8 cellular contexts compared by ENCODE assay signal in genomic region chr15:40693904-40694705, GRCh38. TPM values are rescaled to one million over a fixed set of nuclear protein-coding genes. Genes with fewer than 3 reads are reported as not detected.
DNase-seq lines count a peak whose midpoint lies in the region; ATAC-seq and TF ChIP-seq lines count a peak whose summit lies in the region.

No MANE protein-coding gene starts in this region.

- DNase-seq in HAP-1 (ENCODE audit: low spot score in 2 of 2) (no peak), foreskin keratinocyte (no peak), sigmoid colon (no peak), middle frontal gyrus (ENCODE audit: extremely low spot score, low spot score) (no peak), NCI-H345 treated with DMSO at 0.1 percent for 48 hours (lab: John Stamatoyannopoulos, UW; ENCODE audit: unreplicated experiment) (no peak), GM03348 (ENCODE audit: low spot score) (no peak)
- DNase-seq in T-helper 2 cell treated with Interferon-gamma antibody and Interleukin-4, amounts not matched to agents 5 μg/mL and 100 μg/mL, for 36 hours (ENCODE audit: low spot score): no peak

- 27 to 30% methylated on average over 32 of the region's 32 CpGs for WGBS in sigmoid colon, 2 donors

- TF ChIP-seq EP300 in sigmoid colon (IDR thresholded peaks at IDR 0.05): no peak

- H3K27me3 ChIP-seq in HAP-1 (ENCODE audit: low read depth) (no peaks in the 10 kb centered on the region), foreskin keratinocyte (no peaks in the 10 kb centered on the region), sigmoid colon (no peaks in the 10 kb centered on the region)

- peaks cover 13% of the 10 kb centered on the region for H3K4me1 ChIP-seq in HAP-1
- H3K4me1 ChIP-seq in foreskin keratinocyte: peaks cover 9% of the 10 kb centered on the region
- peaks cover 0 to 22% (median 20%) of the 10 kb centered on the region in 4 donors for H3K4me1 ChIP-seq in sigmoid colon

- peak overlapping the region; percentile 92 for H3K4me3 Mint-ChIP-seq in T-helper 2 cell treated with Interferon-gamma antibody and Interleukin-4, amounts not matched to agents 5 μg/mL and 100 μg/mL, for 36 hours

- H3K9me3 ChIP-seq in HAP-1: no peaks in the 10 kb centered on the region
- no peaks in the 10 kb centered on the region for H3K9me3 ChIP-seq in sigmoid colon

- H3K4me3 ChIP-seq in GM08714 (ENCODE audit: low read length) (peak overlapping the region; percentile 64), HAP-1 (peak overlapping the region; percentile 95), sigmoid colon (peak overlapping the region; percentile 69 to 89 (median 81))

- no peak for ATAC-seq in foreskin keratinocyte

- TF ChIP-seq CTCF in foreskin keratinocyte (conservative IDR thresholded peaks at IDR 0.05) (no peak), sigmoid colon (IDR thresholded peaks at IDR 0.05) (no peak)

- TF ChIP-seq POLR2A in sigmoid colon (IDR thresholded peaks at IDR 0.05): no peak

- no peaks in the 10 kb centered on the region for H3K27me3 Mint-ChIP-seq in T-helper 2 cell treated with Interferon-gamma antibody and Interleukin-4, amounts not matched to agents 5 μg/mL and 100 μg/mL, for 36 hours (ENCODE audit: low read depth)

- intact Hi-C loops in sigmoid colon (cut with DNase I): loop anchor here (2.0 kb wide), 1 partner anchor 61 kb away; the partner anchor contains the start of gene RMDN3

- H3K4me1 Mint-ChIP-seq in T-helper 2 cell treated with Interferon-gamma antibody and Interleukin-4, amounts not matched to agents 5 μg/mL and 100 μg/mL, for 36 hours (ENCODE audit: low read depth): peaks cover 28% of the 10 kb centered on the region

- no peaks in the 10 kb centered on the region for H3K9me3 Mint-ChIP-seq in T-helper 2 cell treated with Interferon-gamma antibody and Interleukin-4, amounts not matched to agents 5 μg/mL and 100 μg/mL, for 36 hours

- H3K36me3 Mint-ChIP-seq in T-helper 2 cell treated with Interferon-gamma antibody and Interleukin-4, amounts not matched to agents 5 μg/mL and 100 μg/mL, for 36 hours (ENCODE audit: low read depth): peaks cover 25% of the 10 kb centered on the region

- in situ Hi-C loops in HAP-1 (cut with MboI; ENCODE audit: low sequenced_read_pairs): no loop called here

- H3K27ac ChIP-seq in foreskin keratinocyte (peak overlapping the region; percentile 98), sigmoid colon (peak overlapping the region; percentile 96 to 100 (median 98))

- H3K36me3 ChIP-seq in HAP-1 (replicated peaks): peaks cover 7% of the 10 kb centered on the region
- H3K36me3 ChIP-seq in sigmoid colon: peaks cover 0 to 28% (median 0%) of the 10 kb centered on the region in 4 donors

- peak overlapping the region; percentile 100 for H3K27ac Mint-ChIP-seq in T-helper 2 cell treated with Interferon-gamma antibody and Interleukin-4, amounts not matched to agents 5 μg/mL and 100 μg/mL, for 36 hours

RNA-seq across cellular contexts. Expression of gene RAD51, which starts 0.9 kb away (rescaled TPM):
- 19.8 and 22.4 TPM in 2 replicates for total RNA-seq in foreskin keratinocyte
- polyA plus RNA-seq in foreskin keratinocyte: 37.1 and 40.6 TPM in 2 replicates
- total RNA-seq in sigmoid colon: 1 to 10 TPM in 2 of 4 donors, not detected in 2; 1.1 to 1.5 TPM
- polyA plus RNA-seq in sigmoid colon: 1 to 10 TPM; 4.2 to 9.8 (median 4.2) TPM
